ENCODE assay signal across 15 cellular contexts in genomic region chr18:22935431-22935830, GRCh38. TPM values are rescaled to one million over a fixed set of nuclear protein-coding genes. Genes with fewer than 3 reads are reported as not detected.
DNase-seq lines count a peak whose midpoint lies in the region; ATAC-seq and TF ChIP-seq lines count a peak whose summit lies in the region.
"Had no signal": no experiment of that assay in that cellular context is flagged by ENCODE, and none has a peak within 500 bp of the region (broad histone marks: within the 10 kb centered on the region; RNA-seq: fewer than 3 reads in every experiment).

No MANE protein-coding gene starts in this region.

- WGBS in mammary epithelial cell (ENCODE audit: low coverage, missing lambda C conversion rate) = 0% methylated on average over 1 of the region's 1 CpG

- POLR2A ChIA-PET in PC-3 (lab: Charles Lee; ENCODE audit: unreplicated experiment) = interaction anchor here (0.5 to 0.6 kb wide), 3 partner anchors 24 to 276 kb away, joined by 3 to 4 read pairs (median 4); no protein-coding TSS in a partner anchor

- no peaks in the 10 kb centered on the region for H4K20me1 ChIP-seq in PC-3 (ENCODE audit: low read length)
- no peaks in the 10 kb centered on the region for H4K20me1 ChIP-seq in mammary epithelial cell (ENCODE audit: insufficient read depth, low read length)

- DNase-seq in BE2C (no peak), EL (peak; percentile 8), PC-3 (no peak), mammary epithelial cell (peak; percentile 17), SIG-M5 (lab: John Stamatoyannopoulos, UW) (no peak)
- no peak for DNase-seq in stimulated activated naive CD4-positive, alpha-beta T cell (lab: John Stamatoyannopoulos, UW)
- DNase-seq: activated naive CD4-positive, alpha-beta T cell; Calu3; kidney; naive thymus-derived CD4-positive, alpha-beta T cell; NCI-H2227 treated with DMSO at 0.1 percent for 48 hours; SHP77 had no signal

- H3K4me2 ChIP-seq in PC-3 (ENCODE audit: low read length) (peak overlapping the region; percentile 86), mammary epithelial cell (ENCODE audit: insufficient read depth, low read depth, low read length) (peak overlapping the region; percentile 84)

- intact Hi-C loops in PC-3 (cut with micrococcal nuclease) = no loop called here
- intact Hi-C loops in mammary epithelial cell (cut with micrococcal nuclease) = no loop called here

- H3K79me2 ChIP-seq in PC-3 (ENCODE audit: low read length) = peaks cover 31% of the 10 kb centered on the region
- H3K79me2 ChIP-seq in mammary epithelial cell (ENCODE audit: insufficient read depth, low read length) = peaks cover 90% of the 10 kb centered on the region

- ATAC-seq in PC-3 (no peak), HG03097 (IDR thresholded peaks at IDR 0.05; ENCODE audit: low FRiP score, unreplicated experiment) (no peak), HG02840 (IDR thresholded peaks at IDR 0.05; ENCODE audit: low FRiP score, unreplicated experiment) (no peak)
- ATAC-seq: naive thymus-derived CD4-positive, alpha-beta T cell had no signal

- H3K9ac ChIP-seq in PC-3 (ENCODE audit: low read length) (peak overlapping the region; percentile 23; the same call in 1 of the 2 replicates), mammary epithelial cell (ENCODE audit: insufficient read depth, low read length) (peak overlapping the region; percentile 18)

- H3K9me3 ChIP-seq in BE2C (no peaks in the 10 kb centered on the region), PC-3 (ENCODE audit: low read length) (no peaks in the 10 kb centered on the region), mammary epithelial cell (replicated peaks; ENCODE audit: insufficient read depth, low read length) (no peaks in the 10 kb centered on the region)
- H3K9me3 ChIP-seq: thoracic aorta had no signal

- BruUV-seq in PC-3 (replicated peaks; lab: Mats Ljungman, UMichigan) (no TSS peak), mammary epithelial cell (replicated peaks; lab: Mats Ljungman, UMichigan) (no TSS peak)

- H2AFZ ChIP-seq in PC-3 (ENCODE audit: low read length) = no peak overlapping the region
- H2AFZ ChIP-seq in mammary epithelial cell (ENCODE audit: low read depth, low read length) = no peak overlapping the region

- no peaks in the 10 kb centered on the region for H3K9me2 ChIP-seq in PC-3 (replicated peaks; ENCODE audit: low read length)

- CTCF ChIA-PET in PC-3 (lab: Charles Lee) (no interaction called here), mammary epithelial cell (lab: Charles Lee; ENCODE audit: low non-redundant PET) (no interaction called here)

- H3K27ac ChIP-seq in PC-3 (ENCODE audit: low read length) (no peak overlapping the region), mammary epithelial cell (ENCODE audit: insufficient read depth, low read depth, low read length) (peak overlapping the region; percentile 95)
- H3K27ac ChIP-seq: thoracic aorta had no signal

- in situ Hi-C loops in mammary epithelial cell (cut with MboI; ENCODE audit: low sequenced_read_pairs in 2 of 2) = loop anchor here in 1 of 2 donors (25.0 kb wide), 1 partner anchor 98 kb away; no protein-coding TSS in a partner anchor

- H3F3A ChIP-seq in PC-3 (ENCODE audit: low read length, unreplicated experiment) = no peaks in the 10 kb centered on the region

- peak overlapping the region; percentile 27 for H3K4me3 ChIP-seq in BE2C (ENCODE audit: low read depth, low read length)
- H3K4me3 ChIP-seq in PC-3 (ENCODE audit: low read length) = peak overlapping the region; percentile 63
- H3K4me3 ChIP-seq in mammary epithelial cell (replicated peaks in 1 of 3; ENCODE audit: insufficient read depth in 1 of 3, low read depth in 2 of 3, low read length in 3 of 3) = peak overlapping the region in 2 of 3 experiments; percentile 63 to 66
- H3K4me3 ChIP-seq: thoracic aorta had no signal

- H3K36me3 ChIP-seq in BE2C (no peaks in the 10 kb centered on the region), PC-3 (ENCODE audit: low read depth, low read length) (peaks cover 10% of the 10 kb centered on the region; the same call in 1 of the 2 replicates), mammary epithelial cell (ENCODE audit: insufficient read depth, low read length) (peaks cover 24% of the 10 kb centered on the region)
- H3K36me3 ChIP-seq: thoracic aorta had no signal

- no peaks in the 10 kb centered on the region for H3K4me1 ChIP-seq in BE2C
- peaks cover 9% of the 10 kb centered on the region for H3K4me1 ChIP-seq in PC-3 (ENCODE audit: insufficient read depth, low read length)
- peaks cover 26% of the 10 kb centered on the region for H3K4me1 ChIP-seq in mammary epithelial cell (ENCODE audit: insufficient read depth, low read length)

- H3K27me3 ChIP-seq in BE2C (no peaks in the 10 kb centered on the region), PC-3 (ENCODE audit: low read length) (no peaks in the 10 kb centered on the region), mammary epithelial cell (ENCODE audit: insufficient read depth, low read length) (no peaks in the 10 kb centered on the region)

- TF ChIP-seq CTCF in BE2C (IDR thresholded peaks at IDR 0.05; ENCODE audit: low read depth, low read length) = no peak
- TF ChIP-seq CTCF in PC-3 (conservative IDR thresholded peaks at IDR 0.05; ENCODE audit: low read depth, low read length) = no peak
- no peak for TF ChIP-seq CTCF in mammary epithelial cell (conservative IDR thresholded peaks at IDR 0.05 in 1 of 2, IDR thresholded peaks at IDR 0.05 in 1 of 2; ENCODE audit: extremely low read depth in 1 of 2, insufficient read depth in 1 of 2, low read depth in 1 of 2, low read length in 2 of 2)

- dilution Hi-C loops in mammary epithelial cell (cut with HindIII; ENCODE audit: low sequenced_read_pairs) = loop anchor here (10.0 kb wide), 1 partner anchor 101 kb away; no protein-coding TSS in a partner anchor

RNA-seq across cellular contexts. Expression of gene RBBP8, which starts 2.3 kb away (rescaled TPM):
- 11.3 TPM for polyA plus RNA-seq in BE2C (2012; ENCODE audit: insufficient read depth, insufficient read length, low read depth)
- total RNA-seq in PC-3 (2014; rRNA removed) = 31.9 and 41.1 TPM in 2 replicates
- 100 to 1,000 TPM; 165 to 692 TPM for total RNA-seq in mammary epithelial cell
- polyA plus RNA-seq in mammary epithelial cell = 91.8 TPM
- polyA minus RNA-seq in mammary epithelial cell = 59.2 TPM

Comparison
In these comparisons a context has a peak if more than half of its experiments do, and no peak if none do; other contexts are left out.
1. DNase-seq: peak in EL (single experiment) and mammary epithelial cell (single experiment); none in BE2C (single experiment), PC-3 (single experiment), SIG-M5 (single experiment) and stimulated activated naive CD4-positive, alpha-beta T cell (0 of 6).
2. Peak in every context shown above with its lines, with median percentiles within 50 percentile points of each other: H3K4me3 ChIP-seq.